In genomic region chr12:57215065-57215464, GRCh38 we compare ENCODE assay signal across 11 cellular contexts. TPM values are rescaled to one million over a fixed set of nuclear protein-coding genes. Genes with fewer than 3 reads are reported as not detected.
A peak's percentile ranks its signal among the peaks of the same experiment; 100 is the strongest.
DNase-seq lines count a peak whose midpoint lies in the region; ATAC-seq and TF ChIP-seq lines count a peak whose summit lies in the region.
"Had no signal": no experiment of that assay in that cellular context is flagged by ENCODE, and none has a peak within 500 bp of the region (broad histone marks: within the 10 kb centered on the region; RNA-seq: fewer than 3 reads in every experiment).

No MANE protein-coding gene starts in this region.

- peaks cover 64% of the 10 kb centered on the region for H3K27me3 Mint-ChIP-seq in CD4-positive, CD25-positive, alpha-beta regulatory T cell
- H3K27me3 Mint-ChIP-seq in dendritic cell treated with granulocyte-macrophage colony-stimulating factor and Interleukin-4, amounts not matched to agents 40 ng/mL and 50 ng/mL, for 4 days, result peaks cover 62% of the 10 kb centered on the region
- H3K27me3 Mint-ChIP-seq in nephron (ENCODE audit: low read depth) (peaks cover 62% of the 10 kb centered on the region), H9 (ENCODE audit: low read depth) (peaks cover 63% of the 10 kb centered on the region)

- no peak overlapping the region for H3K9ac ChIP-seq in H9 (ENCODE audit: extremely low read depth, insufficient read length, low read length)

- no peak overlapping the region for H2AK5ac ChIP-seq in H9 (ENCODE audit: insufficient read length, low read length)

- no peak overlapping the region for H4K8ac ChIP-seq in H9 (replicated peaks; ENCODE audit: insufficient read length, low read depth, low read length)

- no peak overlapping the region for H2BK20ac ChIP-seq in H9 (ENCODE audit: low read depth, low read length, poor library complexity, severe bottlenecking)

- H3K9me3 ChIP-seq in CD4-positive, CD25-positive, alpha-beta regulatory T cell (ENCODE audit: control insufficient read depth in 2 of 2, low read length in 2 of 2), result no peaks in the 10 kb centered on the region
- H3K9me3 ChIP-seq in HEK293 (ENCODE audit: control insufficient read depth, insufficient read depth, low read depth, low read length), result no peaks in the 10 kb centered on the region
- H3K9me3 ChIP-seq in H9 (ENCODE audit: control insufficient read depth, low read depth, low read length), result no peaks in the 10 kb centered on the region
- H3K9me3 ChIP-seq: transverse colon had no signal

- H3K27ac Mint-ChIP-seq in CD4-positive, CD25-positive, alpha-beta regulatory T cell, result peak overlapping the region in 2 of 3 donors; percentile 75 to 82
- peak overlapping the region; percentile 12 for H3K27ac Mint-ChIP-seq in dendritic cell treated with granulocyte-macrophage colony-stimulating factor and Interleukin-4, amounts not matched to agents 40 ng/mL and 50 ng/mL, for 4 days
- H3K27ac Mint-ChIP-seq in nephron (peak overlapping the region in 1 of 3 experiments; percentile 69), H9 (no peak overlapping the region)

- no peaks in the 10 kb centered on the region for H3K79me1 ChIP-seq in H9 (ENCODE audit: insufficient read depth, low read depth, low read length, poor library complexity, severe bottlenecking)

- no peak overlapping the region for H4K5ac ChIP-seq in H9 (ENCODE audit: insufficient read length, low read depth, low read length)

- H3K27me3 ChIP-seq in CD4-positive, CD25-positive, alpha-beta regulatory T cell (ENCODE audit: control insufficient read depth, insufficient read depth, low read length), result peaks cover 38% of the 10 kb centered on the region
- H3K27me3 ChIP-seq in H9 (ENCODE audit: insufficient read depth, low read length), result peaks cover 45% of the 10 kb centered on the region

- CTCF ChIA-PET in HEK293 (lab: Yijun Ruan, JAX), result interaction anchor here (0.6 to 8.8 kb wide), 9 partner anchors 9 to 263 kb away, joined by 4 to 628 read pairs (median 9); partner anchors contain the start of genes GLI1, INHBE, SHMT2 and STAC3

- peak overlapping the region in 3 of 4 donors; percentile 55 to 85 (median 76) for H3K4me3 Mint-ChIP-seq in CD4-positive, CD25-positive, alpha-beta regulatory T cell
- H3K4me3 Mint-ChIP-seq in dendritic cell treated with granulocyte-macrophage colony-stimulating factor and Interleukin-4, amounts not matched to agents 40 ng/mL and 50 ng/mL, for 4 days, result no peak overlapping the region
- H3K4me3 Mint-ChIP-seq in nephron, result peak overlapping the region; percentile 76 to 82 (median 80)
- peak overlapping the region in 1 of 2 experiments; percentile 70; a peak in 3 of 5 replicates for H3K4me3 Mint-ChIP-seq in H9

- no peak overlapping the region for H3K4me2 ChIP-seq in H9 (ENCODE audit: insufficient read depth, insufficient read length, low read length)

- H3K23me2 ChIP-seq in H9 (ENCODE audit: insufficient read length, low read depth, low read length, poor library complexity, severe bottlenecking), result peaks cover 7% of the 10 kb centered on the region

- no peak overlapping the region for H3K27ac ChIP-seq in CD4-positive, CD25-positive, alpha-beta regulatory T cell (ENCODE audit: insufficient read depth, low read length, poor library complexity, severe bottlenecking)
- no peak overlapping the region for H3K27ac ChIP-seq in HEK293 (ENCODE audit: extremely low read depth, low read depth, low read length)
- H3K27ac ChIP-seq in H9 (ENCODE audit: insufficient read length, low read depth, low read length), result no peak overlapping the region
- H3K27ac ChIP-seq: transverse colon had no signal

- no peaks in the 10 kb centered on the region for H3K36me3 Mint-ChIP-seq in CD4-positive, CD25-positive, alpha-beta regulatory T cell
- peaks cover 30% of the 10 kb centered on the region for H3K36me3 Mint-ChIP-seq in dendritic cell treated with granulocyte-macrophage colony-stimulating factor and Interleukin-4, amounts not matched to agents 40 ng/mL and 50 ng/mL, for 4 days (ENCODE audit: low read depth)
- H3K36me3 Mint-ChIP-seq in nephron (ENCODE audit: low read depth), result peaks cover 3% of the 10 kb centered on the region
- H3K36me3 Mint-ChIP-seq in H9 (ENCODE audit: insufficient read depth in 1 of 3, low read depth in 3 of 3), result peaks cover 15 to 22% (median 18%) of the 10 kb centered on the region in 3 experiments

- WGBS in H9 (ENCODE audit: extremely low coverage, insufficient read length, low lambda C conversion rate), result no CpG with 5 or more reads among the region's 11 CpGs

- no peak overlapping the region for H3K14ac ChIP-seq in H9 (ENCODE audit: insufficient read depth, low read length)

- H3K4me1 ChIP-seq in CD4-positive, CD25-positive, alpha-beta regulatory T cell (ENCODE audit: control insufficient read depth, insufficient read depth, low read length, poor library complexity, severe bottlenecking), result peaks cover 44% of the 10 kb centered on the region
- H3K4me1 ChIP-seq in HEK293 (ENCODE audit: control insufficient read depth, insufficient read depth, low read length), result peaks cover 5% of the 10 kb centered on the region
- H3K4me1 ChIP-seq in H9 (ENCODE audit: insufficient read depth, low read length), result peaks cover 8% of the 10 kb centered on the region

- H2BK12ac ChIP-seq in H9 (ENCODE audit: insufficient read length, low read depth, low read length), result no peak overlapping the region

- intact Hi-C loops in dendritic cell treated with granulocyte-macrophage colony-stimulating factor and Interleukin-4, amounts not matched to agents 40 ng/mL and 50 ng/mL, for 4 days (cut with micrococcal nuclease), result no loop called here

- H2BK120ac ChIP-seq in H9 (ENCODE audit: low read depth, low read length, poor library complexity, severe bottlenecking), result no peak overlapping the region

- no peak overlapping the region for H2AFZ ChIP-seq in H9 (ENCODE audit: low read length)

- POLR2A ChIA-PET in HEK293 (lab: Yijun Ruan, JAX), result interaction anchor here (2.2 to 4.8 kb wide), 3 partner anchors 15 to 23 kb away, joined by 14 to 44 read pairs (median 17); partner anchors contain the start of gene SHMT2

- DNase-seq in CD4-positive, CD25-positive, alpha-beta regulatory T cell, result no peak
- no peak for DNase-seq in H9
- DNase-seq in NCI-H1048 (lab: John Stamatoyannopoulos, UW), result no peak
- DNase-seq in GDM1 (lab: John Stamatoyannopoulos, UW), result no peak
- DNase-seq in activated naive CD4-positive, alpha-beta T cell treated with Interleukin-2 at 50 U/mL for 16 hours, result no peak
- DNase-seq: cerebellar nuclear complex, KBM-7 had no signal

- ATAC-seq in CD4-positive, CD25-positive, alpha-beta regulatory T cell (ENCODE audit: low read depth in 2 of 2), result no peak

- no peak overlapping the region for H3K56ac ChIP-seq in H9 (ENCODE audit: insufficient read length, low read depth, low read length)

- no peak overlapping the region for H4K91ac ChIP-seq in H9 (ENCODE audit: insufficient read length, low read depth, low read length)

- H3K23ac ChIP-seq in H9 (ENCODE audit: insufficient read length, low read depth, low read length), result no peak overlapping the region

- H3T11ph ChIP-seq in H9 (ENCODE audit: low read length), result no peak overlapping the region

- peaks cover 0 to 3% (median 0%) of the 10 kb centered on the region in 7 donors for H3K9me3 Mint-ChIP-seq in CD4-positive, CD25-positive, alpha-beta regulatory T cell
- H3K9me3 Mint-ChIP-seq in dendritic cell treated with granulocyte-macrophage colony-stimulating factor and Interleukin-4, amounts not matched to agents 40 ng/mL and 50 ng/mL, for 4 days, result no peaks in the 10 kb centered on the region
- no peaks in the 10 kb centered on the region for H3K9me3 Mint-ChIP-seq in nephron
- H3K9me3 Mint-ChIP-seq in H9, result peaks cover 0 to 5% of the 10 kb centered on the region in 2 experiments; a peak in 2 of 5 replicates

- H4K20me1 ChIP-seq in H9 (ENCODE audit: control insufficient read depth, insufficient read depth, insufficient read length), result peaks cover 3% of the 10 kb centered on the region

- H3K36me3 ChIP-seq in CD4-positive, CD25-positive, alpha-beta regulatory T cell (ENCODE audit: control insufficient read depth, insufficient read depth, low read length), result no peaks in the 10 kb centered on the region
- peaks cover 0 to 28% of the 10 kb centered on the region in 2 experiments; a peak in 1 of 3 replicates for H3K36me3 ChIP-seq in HEK293 (ENCODE audit: control insufficient read depth in 2 of 2, insufficient read depth in 1 of 2, low read length in 2 of 2)
- H3K36me3 ChIP-seq: transverse colon had no signal

- no peak overlapping the region for H3K18ac ChIP-seq in H9 (ENCODE audit: insufficient read length, low read depth, low read length)

- TF ChIP-seq CTCF in HEK293 (tag by site-specific recombination; IDR thresholded peaks at IDR 0.05) (no peak), nephron (IDR thresholded peaks at IDR 0.05; ENCODE audit: unreplicated experiment in 3 of 3) (no peak), H9 (conservative IDR thresholded peaks at IDR 0.05) (no peak)

- no peak overlapping the region for H3K4ac ChIP-seq in H9 (ENCODE audit: low read depth, low read length)

- H3K4me3 ChIP-seq in CD4-positive, CD25-positive, alpha-beta regulatory T cell (ENCODE audit: low read depth, low read length), result no peak overlapping the region
- H3K4me3 ChIP-seq in HEK293 (ENCODE audit: low read depth, low read length), result no peak overlapping the region
- H3K4me3 ChIP-seq: transverse colon had no signal

- H2BK15ac ChIP-seq in H9 (ENCODE audit: low read depth, low read length), result no peak overlapping the region

- no peaks in the 10 kb centered on the region for H3K79me2 ChIP-seq in H9 (ENCODE audit: insufficient read depth, low read length)

- H2BK5ac ChIP-seq in H9 (ENCODE audit: insufficient read length, low read length), result no peak overlapping the region

- H3K4me1 Mint-ChIP-seq in CD4-positive, CD25-positive, alpha-beta regulatory T cell, result peaks cover 4 to 53% (median 37%) of the 10 kb centered on the region in 4 donors
- H3K4me1 Mint-ChIP-seq in dendritic cell treated with granulocyte-macrophage colony-stimulating factor and Interleukin-4, amounts not matched to agents 40 ng/mL and 50 ng/mL, for 4 days (ENCODE audit: low read depth), result peaks cover 46% of the 10 kb centered on the region
- H3K4me1 Mint-ChIP-seq in nephron (peaks cover 55% of the 10 kb centered on the region), H9 (peaks cover 44 to 49% of the 10 kb centered on the region in 2 experiments)

RNA-seq across cellular contexts. Expression of gene NXPH4, which starts 1.5 kb away (rescaled TPM):
- 0.49 TPM for total RNA-seq in CD4-positive, CD25-positive, alpha-beta regulatory T cell
- polyA plus RNA-seq in CD4-positive, CD25-positive, alpha-beta regulatory T cell, result under 1 TPM in 3 of 4 donors, not detected in 1; 0.09 to 0.46 (median 0.11) TPM
- total RNA-seq in H9 (2021), result 2.1 and 2.8 TPM in 2 replicates
- total RNA-seq: transverse colon had no signal

RNA-seq across cellular contexts. Expression of gene SHMT2, which starts 14.4 kb away (rescaled TPM):
- total RNA-seq in CD4-positive, CD25-positive, alpha-beta regulatory T cell, result 108 TPM
- polyA plus RNA-seq in CD4-positive, CD25-positive, alpha-beta regulatory T cell, result 100 to 1,000 TPM; 214 to 300 (median 228) TPM
- 257 and 260 TPM in 2 replicates for total RNA-seq in H9 (2021)

RNA-seq across cellular contexts. Expression of gene STAC3, which starts 35.9 kb away (rescaled TPM):
- 2.6 TPM for total RNA-seq in CD4-positive, CD25-positive, alpha-beta regulatory T cell
- under 1 TPM in 3 of 4 donors, not detected in 1; 0.10 to 0.52 (median 0.18) TPM for polyA plus RNA-seq in CD4-positive, CD25-positive, alpha-beta regulatory T cell
- 2.0 and 2.8 TPM in 2 replicates for total RNA-seq in H9 (2021)

Comparison
In these comparisons a context has a peak if more than half of its experiments do, and no peak if none do; other contexts are left out.
1. H3K27ac Mint-ChIP-seq: peak in CD4-positive, CD25-positive, alpha-beta regulatory T cell (2 of 3) and dendritic cell treated with granulocyte-macrophage colony-stimulating factor and Interleukin-4, amounts not matched to agents 40 ng/mL and 50 ng/mL, for 4 days (single experiment); none in H9 (0 of 3).